Comparison of ENCODE assay signal across 25 cellular contexts in genomic region chr13:40495620-40496001, GRCh38.
A peak's percentile ranks its signal among the peaks of the same experiment; 100 is the strongest.
DNase-seq lines count a peak whose midpoint lies in the region; ATAC-seq and TF ChIP-seq lines count a peak whose summit lies in the region.
"Had no signal": no experiment of that assay in that cellular context is flagged by ENCODE, and none has a peak within 500 bp of the region (broad histone marks: within the 10 kb centered on the region; RNA-seq: fewer than 3 reads in every experiment).

No MANE protein-coding gene starts in this region.

- no peaks in the 10 kb centered on the region for H3K9me3 Mint-ChIP-seq in activated CD4-positive, alpha-beta memory T cell treated with anti-CD3 and anti-CD28 coated beads for 36 hours
- H3K9me3 Mint-ChIP-seq in activated CD4-positive, alpha-beta memory T cell treated with anti-CD3 and anti-CD28 coated beads, Interleukin-2, amount 10 ng/mL, durations not matched to agents 7 days and 5 days: no peaks in the 10 kb centered on the region
- H3K9me3 Mint-ChIP-seq in GM23338 (no peaks in the 10 kb centered on the region), endothelial cell (ENCODE audit: unreplicated experiment) (no peaks in the 10 kb centered on the region)
- H3K9me3 Mint-ChIP-seq in effector memory CD8-positive, alpha-beta T cell: no peaks in the 10 kb centered on the region
- H3K9me3 Mint-ChIP-seq in naive thymus-derived CD4-positive, alpha-beta T cell: peaks cover 0 to 5% (median 0%) of the 10 kb centered on the region in 11 donors
- H3K9me3 Mint-ChIP-seq: dendritic cell treated with granulocyte-macrophage colony-stimulating factor and Interleukin-4, amounts not matched to agents 40 ng/mL and 50 ng/mL, for 4 days; WTC11 had no signal

- no peaks in the 10 kb centered on the region for H3K27me3 ChIP-seq in GM23338 (ENCODE audit: insufficient read depth)
- H3K27me3 ChIP-seq in naive thymus-derived CD4-positive, alpha-beta T cell (ENCODE audit: control insufficient read depth in 2 of 2, insufficient read depth in 2 of 2, low read length in 2 of 2): no peaks in the 10 kb centered on the region
- H3K27me3 ChIP-seq: BLaER1, cardiac muscle cell had no signal

- CTCF ChIA-PET in activated CD4-positive, alpha-beta memory T cell treated with anti-CD3 and anti-CD28 coated beads for 36 hours (lab: Charles Lee): interaction anchor here (0.8 kb wide), 1 partner anchor 426 kb away, joined by 3 read pairs; no protein-coding TSS in a partner anchor
- CTCF ChIA-PET in activated CD4-positive, alpha-beta memory T cell treated with anti-CD3 and anti-CD28 coated beads, Interleukin-2, amount 10 ng/mL, durations not matched to agents 7 days and 5 days (lab: Charles Lee): no interaction called here
- CTCF ChIA-PET in naive thymus-derived CD4-positive, alpha-beta T cell (lab: Charles Lee): no interaction called here

- POLR2A ChIA-PET in activated CD4-positive, alpha-beta memory T cell treated with anti-CD3 and anti-CD28 coated beads for 36 hours (lab: Charles Lee): interaction anchor here (0.5 kb wide), 1 partner anchor 167 kb away, joined by 4 read pairs; no protein-coding TSS in a partner anchor
- POLR2A ChIA-PET in activated CD4-positive, alpha-beta memory T cell treated with anti-CD3 and anti-CD28 coated beads, Interleukin-2, amount 10 ng/mL, durations not matched to agents 7 days and 5 days (lab: Charles Lee): interaction anchor here (1.5 to 4.5 kb wide), 2 partner anchors 10 to 169 kb away, joined by 6 to 26 read pairs; no protein-coding TSS in a partner anchor
- POLR2A ChIA-PET in naive thymus-derived CD4-positive, alpha-beta T cell (lab: Charles Lee): interaction anchor here (0.6 to 2.9 kb wide), 8 partner anchors 9 to 280 kb away, joined by 3 to 19 read pairs (median 4); no protein-coding TSS in a partner anchor

- no peak for TF ChIP-seq CTCF in GM23338 (conservative IDR thresholded peaks at IDR 0.05; ENCODE audit: low read depth in 2 of 2)
- no peak for TF ChIP-seq CTCF in endothelial cell (IDR thresholded peaks at IDR 0.05; ENCODE audit: unreplicated experiment)

- H3K27me3 Mint-ChIP-seq in activated CD4-positive, alpha-beta memory T cell treated with anti-CD3 and anti-CD28 coated beads for 36 hours: no peaks in the 10 kb centered on the region
- H3K27me3 Mint-ChIP-seq in activated CD4-positive, alpha-beta memory T cell treated with anti-CD3 and anti-CD28 coated beads, Interleukin-2, amount 10 ng/mL, durations not matched to agents 7 days and 5 days: no peaks in the 10 kb centered on the region
- H3K27me3 Mint-ChIP-seq in GM23338 (ENCODE audit: insufficient read depth, low read depth, poor library complexity): peaks cover 8% of the 10 kb centered on the region
- H3K27me3 Mint-ChIP-seq in effector memory CD8-positive, alpha-beta T cell: no peaks in the 10 kb centered on the region
- H3K27me3 Mint-ChIP-seq in naive thymus-derived CD4-positive, alpha-beta T cell: no peaks in the 10 kb centered on the region
- H3K27me3 Mint-ChIP-seq in endothelial cell (ENCODE audit: unreplicated experiment): no peaks in the 10 kb centered on the region

- H3K4me3 ChIP-seq in GM23338: no peak overlapping the region
- H3K4me3 ChIP-seq in naive thymus-derived CD4-positive, alpha-beta T cell (ENCODE audit: low read length): peak overlapping the region; percentile 21
- H3K4me3 ChIP-seq: BLaER1, cardiac muscle cell, skin epidermis had no signal

- H3K36me3 Mint-ChIP-seq in activated CD4-positive, alpha-beta memory T cell treated with anti-CD3 and anti-CD28 coated beads for 36 hours: no peaks in the 10 kb centered on the region
- H3K36me3 Mint-ChIP-seq in activated CD4-positive, alpha-beta memory T cell treated with anti-CD3 and anti-CD28 coated beads, Interleukin-2, amount 10 ng/mL, durations not matched to agents 7 days and 5 days (ENCODE audit: low read depth): peaks cover 3% of the 10 kb centered on the region
- no peaks in the 10 kb centered on the region for H3K36me3 Mint-ChIP-seq in GM23338 (ENCODE audit: low read depth)
- H3K36me3 Mint-ChIP-seq in effector memory CD8-positive, alpha-beta T cell (ENCODE audit: insufficient read depth): peaks cover 3% of the 10 kb centered on the region
- peaks cover 0 to 4% (median 0%) of the 10 kb centered on the region in 5 donors for H3K36me3 Mint-ChIP-seq in naive thymus-derived CD4-positive, alpha-beta T cell
- no peaks in the 10 kb centered on the region for H3K36me3 Mint-ChIP-seq in endothelial cell (ENCODE audit: low read depth, unreplicated experiment)
- H3K36me3 Mint-ChIP-seq: WTC11 had no signal

- H4K20me1 ChIP-seq in GM23338 (replicated peaks; ENCODE audit: insufficient read depth): no peaks in the 10 kb centered on the region
- H4K20me1 ChIP-seq: BLaER1 had no signal

- no peak for DNase-seq in activated CD4-positive, alpha-beta memory T cell treated with anti-CD3 and anti-CD28 coated beads for 36 hours
- no peak for DNase-seq in activated CD4-positive, alpha-beta memory T cell treated with anti-CD3 and anti-CD28 coated beads, Interleukin-2, amount 10 ng/mL, durations not matched to agents 7 days and 5 days
- no peak for DNase-seq in GM23338 (ENCODE audit: low spot score)
- no peak for DNase-seq in effector memory CD8-positive, alpha-beta T cell
- DNase-seq in naive thymus-derived CD4-positive, alpha-beta T cell: no peak
- no peak for DNase-seq in activated CD4-positive, alpha-beta T cell treated with anti-CD3 and anti-CD28 coated beads for 1 hour
- DNase-seq in endothelial cell (ENCODE audit: low spot score): no peak
- DNase-seq: activated CD4-positive, alpha-beta T cell treated with anti-CD3 and anti-CD28 coated beads, Interleukin-2, amount 50 U/mL, for 48 hours; activated T-cell treated with anti-CD3 and anti-CD28 coated beads for 4 hours; kidney glomerular epithelial cell; NCI-H2029 treated with DMSO at 0.1 percent for 48 hours; NCI-H345; NCI-H774; nucleus accumbens; SK-N-SH; stimulated activated CD4-positive, alpha-beta T cell treated with anti-CD3 and anti-CD28 coated beads, Interleukin-1b, Interleukin-23, amount 100 ng/mL, for 48 hours had no signal

- peaks cover 6% of the 10 kb centered on the region; the same call in 1 of the 2 replicates for H3K9me2 ChIP-seq in GM23338 (ENCODE audit: insufficient read depth)
- H3K9me2 ChIP-seq: SK-N-SH had no signal

- H3K4me1 Mint-ChIP-seq in activated CD4-positive, alpha-beta memory T cell treated with anti-CD3 and anti-CD28 coated beads for 36 hours (ENCODE audit: low read depth): peaks cover 48% of the 10 kb centered on the region
- peaks cover 48% of the 10 kb centered on the region for H3K4me1 Mint-ChIP-seq in activated CD4-positive, alpha-beta memory T cell treated with anti-CD3 and anti-CD28 coated beads, Interleukin-2, amount 10 ng/mL, durations not matched to agents 7 days and 5 days
- H3K4me1 Mint-ChIP-seq in GM23338: peaks cover 44% of the 10 kb centered on the region
- peaks cover 28 to 48% of the 10 kb centered on the region in 2 donors for H3K4me1 Mint-ChIP-seq in effector memory CD8-positive, alpha-beta T cell (ENCODE audit: low read depth in 2 of 2)
- peaks cover 50 to 81% (median 74%) of the 10 kb centered on the region in 7 donors for H3K4me1 Mint-ChIP-seq in naive thymus-derived CD4-positive, alpha-beta T cell
- H3K4me1 Mint-ChIP-seq in endothelial cell (ENCODE audit: unreplicated experiment): peaks cover 45% of the 10 kb centered on the region

- H3K79me2 ChIP-seq in GM23338 (replicated peaks; ENCODE audit: insufficient read depth): no peaks in the 10 kb centered on the region

- no peak overlapping the region for H2AFZ ChIP-seq in GM23338

- H3K9me3 ChIP-seq in naive thymus-derived CD4-positive, alpha-beta T cell (ENCODE audit: control insufficient read depth in 2 of 3, low read length in 3 of 3): no peaks in the 10 kb centered on the region
- H3K9me3 ChIP-seq: BLaER1, SK-N-SH had no signal

- no peaks in the 10 kb centered on the region for H3F3A ChIP-seq in GM23338 (replicated peaks; ENCODE audit: low read depth)

- no peak overlapping the region for H3K27ac ChIP-seq in GM23338 (ENCODE audit: low read depth)
- peak overlapping the region; percentile 70 for H3K27ac ChIP-seq in naive thymus-derived CD4-positive, alpha-beta T cell (ENCODE audit: low read depth, low read length)
- H3K27ac ChIP-seq: BLaER1, cardiac muscle cell, epithelial cell of prostate, RWPE1 had no signal

- H3K4me3 Mint-ChIP-seq in activated CD4-positive, alpha-beta memory T cell treated with anti-CD3 and anti-CD28 coated beads for 36 hours: no peak overlapping the region
- no peak overlapping the region for H3K4me3 Mint-ChIP-seq in activated CD4-positive, alpha-beta memory T cell treated with anti-CD3 and anti-CD28 coated beads, Interleukin-2, amount 10 ng/mL, durations not matched to agents 7 days and 5 days
- H3K4me3 Mint-ChIP-seq in GM23338 (no peak overlapping the region), endothelial cell (ENCODE audit: unreplicated experiment) (no peak overlapping the region)
- H3K4me3 Mint-ChIP-seq in effector memory CD8-positive, alpha-beta T cell: peak overlapping the region; percentile 40 to 55
- peak overlapping the region in 9 of 10 donors; percentile 2 to 97 (median 85) for H3K4me3 Mint-ChIP-seq in naive thymus-derived CD4-positive, alpha-beta T cell
- H3K4me3 Mint-ChIP-seq: dendritic cell treated with granulocyte-macrophage colony-stimulating factor and Interleukin-4, amounts not matched to agents 40 ng/mL and 50 ng/mL, for 4 days; WTC11 had no signal

- peak overlapping the region; percentile 6 for H3K27ac Mint-ChIP-seq in activated CD4-positive, alpha-beta memory T cell treated with anti-CD3 and anti-CD28 coated beads for 36 hours
- H3K27ac Mint-ChIP-seq in activated CD4-positive, alpha-beta memory T cell treated with anti-CD3 and anti-CD28 coated beads, Interleukin-2, amount 10 ng/mL, durations not matched to agents 7 days and 5 days: no peak overlapping the region
- no peak overlapping the region for H3K27ac Mint-ChIP-seq in GM23338
- peak overlapping the region in 1 of 2 donors; percentile 39 for H3K27ac Mint-ChIP-seq in effector memory CD8-positive, alpha-beta T cell
- peak overlapping the region in 8 of 9 donors; percentile 91 to 98 (median 96) for H3K27ac Mint-ChIP-seq in naive thymus-derived CD4-positive, alpha-beta T cell
- no peak overlapping the region for H3K27ac Mint-ChIP-seq in endothelial cell (ENCODE audit: unreplicated experiment)
- H3K27ac Mint-ChIP-seq: dendritic cell treated with granulocyte-macrophage colony-stimulating factor and Interleukin-4, amounts not matched to agents 40 ng/mL and 50 ng/mL, for 4 days; WTC11 had no signal

- peaks cover 22% of the 10 kb centered on the region for H3K4me1 ChIP-seq in GM23338 (ENCODE audit: insufficient read depth)
- H3K4me1 ChIP-seq in naive thymus-derived CD4-positive, alpha-beta T cell (ENCODE audit: control insufficient read depth in 2 of 2, insufficient read depth in 2 of 2, low read length in 2 of 2): peaks cover 28 to 55% of the 10 kb centered on the region in 2 donors

- H3K4me2 ChIP-seq in GM23338: 0 out of 2 replicates have a peak overlapping the region, but pooled peaks have one; percentile 16
- H3K4me2 ChIP-seq: BLaER1, SK-N-SH had no signal

- ATAC-seq in GM23338 (no peak), GM19467 (IDR thresholded peaks at IDR 0.05; ENCODE audit: unreplicated experiment) (no peak)
- no peak for ATAC-seq in effector memory CD8-positive, alpha-beta T cell (replicated peaks)
- no peak for ATAC-seq in naive thymus-derived CD4-positive, alpha-beta T cell
- ATAC-seq: HCT116, WTC11 had no signal

- intact Hi-C loops in activated CD4-positive, alpha-beta memory T cell treated with anti-CD3 and anti-CD28 coated beads for 36 hours (cut with micrococcal nuclease): no loop called here
- intact Hi-C loops in naive thymus-derived CD4-positive, alpha-beta T cell (cut with micrococcal nuclease): loop anchor here in 1 of 2 donors (1.0 to 5.0 kb wide), 5 partner anchors 107 to 487 kb away; partner anchors contain the start of gene FOXO1

- no peaks in the 10 kb centered on the region for H3K36me3 ChIP-seq in GM23338 (ENCODE audit: insufficient read depth)
- no peaks in the 10 kb centered on the region for H3K36me3 ChIP-seq in naive thymus-derived CD4-positive, alpha-beta T cell (ENCODE audit: control insufficient read depth in 2 of 3, insufficient read depth in 3 of 3, low read length in 3 of 3)
- H3K36me3 ChIP-seq: BLaER1, cardiac muscle cell had no signal

Comparison
In these comparisons a context has a peak if more than half of its experiments do, and no peak if none do; other contexts are left out.
1. H3K27ac Mint-ChIP-seq: peak in activated CD4-positive, alpha-beta memory T cell treated with anti-CD3 and anti-CD28 coated beads for 36 hours (single experiment) and naive thymus-derived CD4-positive, alpha-beta T cell (8 of 9); none in activated CD4-positive, alpha-beta memory T cell treated with anti-CD3 and anti-CD28 coated beads, Interleukin-2, amount 10 ng/mL, durations not matched to agents 7 days and 5 days (single experiment), GM23338 (single experiment) and endothelial cell (single experiment).
2. H3K4me3 Mint-ChIP-seq: peak in effector memory CD8-positive, alpha-beta T cell (2 of 2) and naive thymus-derived CD4-positive, alpha-beta T cell (9 of 10); none in activated CD4-positive, alpha-beta memory T cell treated with anti-CD3 and anti-CD28 coated beads for 36 hours (single experiment), activated CD4-positive, alpha-beta memory T cell treated with anti-CD3 and anti-CD28 coated beads, Interleukin-2, amount 10 ng/mL, durations not matched to agents 7 days and 5 days (single experiment), GM23338 (single experiment) and endothelial cell (single experiment).